Comparison of ENCODE assay signal across 7 cellular contexts in genomic region chr6:5699064-5699463, GRCh38.
DNase-seq lines count a peak whose midpoint lies in the region; ATAC-seq and TF ChIP-seq lines count a peak whose summit lies in the region.
"Not testable (repeated sequence)": the region's sequence is repeated elsewhere in the genome, so short reads cannot be mapped to it uniquely, and the experiment has no call there.

No MANE protein-coding gene starts in this region.

- not testable (repeated sequence) for H4K20me1 ChIP-seq in BLaER1 treated with 17β-estradiol and CSF1 and Interleukin-3, amounts not matched to agents 10 nM and 100 nM

- peak overlapping the region; percentile 50; the same call in 1 of the 2 replicates for H3K27ac Mint-ChIP-seq in HFFc6
- peak overlapping the region in 3 of 9 donors; percentile 7 to 45 (median 30) for H3K27ac Mint-ChIP-seq in naive thymus-derived CD4-positive, alpha-beta T cell

- not testable (repeated sequence) for DNase-seq in HFFc6; naive thymus-derived CD4-positive, alpha-beta T cell
- peak; percentile 2 for DNase-seq in NCI-H146 (lab: John Stamatoyannopoulos, UW)
- DNase-seq in SKM-1 (lab: John Stamatoyannopoulos, UW; ENCODE audit: unreplicated experiment): peak; percentile 69
- DNase-seq in choroid plexus epithelial cell (ENCODE audit: low read depth): peak; percentile 41
- DNase-seq in kidney tubule cell (ENCODE audit: low spot score): peak; percentile 44

- H3K4me3 Mint-ChIP-seq in HFFc6: not testable (repeated sequence)
- H3K4me3 Mint-ChIP-seq in naive thymus-derived CD4-positive, alpha-beta T cell: peak overlapping the region in 1 of 10 donors; percentile 17

- H3K36me3 Mint-ChIP-seq in HFFc6 (ENCODE audit: low read depth): not testable (repeated sequence)
- H3K36me3 Mint-ChIP-seq in naive thymus-derived CD4-positive, alpha-beta T cell: peaks cover 7 to 26% (median 13%) of the 10 kb centered on the region in 5 donors

- CTCF ChIA-PET in naive thymus-derived CD4-positive, alpha-beta T cell (lab: Charles Lee): not testable (repeated sequence)

- intact Hi-C loops in naive thymus-derived CD4-positive, alpha-beta T cell (cut with micrococcal nuclease): not testable (repeated sequence)

- peaks cover 0 to 24% (median 5%) of the 10 kb centered on the region in 11 experiments; a peak in 10 of 22 replicates for H3K9me3 ChIP-seq in BLaER1 treated with 17β-estradiol and CSF1 and Interleukin-3, amounts not matched to agents 10 nM and 100 nM (replicated peaks in 1 of 11)
- H3K9me3 ChIP-seq in naive thymus-derived CD4-positive, alpha-beta T cell (ENCODE audit: control insufficient read depth in 2 of 3, low read length in 3 of 3): not testable (repeated sequence)

- peak overlapping the region in 8 of 11 experiments; percentile 27 to 51 (median 40); a peak in 11 of 22 replicates for H3K9ac ChIP-seq in BLaER1 treated with 17β-estradiol and CSF1 and Interleukin-3, amounts not matched to agents 10 nM and 100 nM

- peaks cover 33 to 52% (median 40%) of the 10 kb centered on the region in 10 experiments for H3K4me1 ChIP-seq in BLaER1 treated with 17β-estradiol and CSF1 and Interleukin-3, amounts not matched to agents 10 nM and 100 nM
- H3K4me1 ChIP-seq in naive thymus-derived CD4-positive, alpha-beta T cell (ENCODE audit: control insufficient read depth in 2 of 2, insufficient read depth in 2 of 2, low read length in 2 of 2): peaks cover 0 to 14% of the 10 kb centered on the region in 2 donors

- ATAC-seq in naive thymus-derived CD4-positive, alpha-beta T cell: peak; percentile 80

- not testable (repeated sequence) for H3K36me3 ChIP-seq in BLaER1 treated with 17β-estradiol and CSF1 and Interleukin-3, amounts not matched to agents 10 nM and 100 nM; naive thymus-derived CD4-positive, alpha-beta T cell (ENCODE audit: control insufficient read depth in 2 of 3, insufficient read depth in 3 of 3, low read length in 3 of 3)

- H3K27me3 Mint-ChIP-seq in HFFc6 (ENCODE audit: insufficient read depth); naive thymus-derived CD4-positive, alpha-beta T cell: not testable (repeated sequence)

- POLR2A ChIA-PET in naive thymus-derived CD4-positive, alpha-beta T cell (lab: Charles Lee): not testable (repeated sequence)

- H3K9me3 Mint-ChIP-seq in HFFc6: peaks cover 10% of the 10 kb centered on the region; the same call in 1 of the 2 replicates
- not testable (repeated sequence) for H3K9me3 Mint-ChIP-seq in naive thymus-derived CD4-positive, alpha-beta T cell

- not testable (repeated sequence) for H3K27me3 ChIP-seq in BLaER1 treated with 17β-estradiol and CSF1 and Interleukin-3, amounts not matched to agents 10 nM and 100 nM; naive thymus-derived CD4-positive, alpha-beta T cell (ENCODE audit: control insufficient read depth in 2 of 2, insufficient read depth in 2 of 2, low read length in 2 of 2)

- H3K4me2 ChIP-seq in BLaER1 treated with 17β-estradiol and CSF1 and Interleukin-3, amounts not matched to agents 10 nM and 100 nM: peak overlapping the region; percentile 63 to 90 (median 81)

- not testable (repeated sequence) for TF ChIP-seq CTCF in HFFc6 (IDR thresholded peaks at IDR 0.05); choroid plexus epithelial cell (conservative IDR thresholded peaks at IDR 0.05; ENCODE audit: low read depth, low read length)

- peak overlapping the region; percentile 50 to 79 (median 73); a peak in 20 of 22 replicates for H3K27ac ChIP-seq in BLaER1 treated with 17β-estradiol and CSF1 and Interleukin-3, amounts not matched to agents 10 nM and 100 nM
- not testable (repeated sequence) for H3K27ac ChIP-seq in naive thymus-derived CD4-positive, alpha-beta T cell (ENCODE audit: low read depth, low read length)

- H3K4me3 ChIP-seq in BLaER1 treated with 17β-estradiol and CSF1 and Interleukin-3, amounts not matched to agents 10 nM and 100 nM; choroid plexus epithelial cell (ENCODE audit: low read depth, low read length); naive thymus-derived CD4-positive, alpha-beta T cell (ENCODE audit: low read length): not testable (repeated sequence)

- H3K4me1 Mint-ChIP-seq in HFFc6 (ENCODE audit: low read depth): peaks cover 30% of the 10 kb centered on the region
- peaks cover 5 to 47% (median 25%) of the 10 kb centered on the region in 7 donors for H3K4me1 Mint-ChIP-seq in naive thymus-derived CD4-positive, alpha-beta T cell
